ENCODE assay signal across 25 cellular contexts in genomic region chr6:105553174-105553573, GRCh38.
DNase-seq lines count a peak whose midpoint lies in the region; ATAC-seq, FAIRE-seq and TF ChIP-seq lines count a peak whose summit lies in the region.
"Had no signal": no experiment of that assay in that cellular context is flagged by ENCODE, and none has a peak within 500 bp of the region (broad histone marks: within the 10 kb centered on the region; RNA-seq: fewer than 3 reads in every experiment).

No MANE protein-coding gene starts in this region.

- intact Hi-C loops in right lobe of liver (cut with DNase I) (no loop called here), HepG2 (cut with micrococcal nuclease; ENCODE audit: unreplicated experiment) (no loop called here), PC-9 (cut with micrococcal nuclease; ENCODE audit: unreplicated experiment) (no loop called here), upper lobe of right lung (cut with DNase I) (no loop called here)

- H3K9me2 ChIP-seq in PC-9 (ENCODE audit: insufficient read depth): no peaks in the 10 kb centered on the region

- H3K4me2 ChIP-seq in HepG2 (ENCODE audit: low read depth, low read length) (no peak overlapping the region), PC-9 (peak overlapping the region; percentile 17)
- H3K4me2 ChIP-seq: neural progenitor cell had no signal

- no peak overlapping the region for H3K4me3 Mint-ChIP-seq in immature natural killer cell
- H3K4me3 Mint-ChIP-seq: activated CD4-positive, alpha-beta T cell treated with anti-CD3 and anti-CD28 coated beads for 36 hours; CD8-positive, alpha-beta memory T cell; neural progenitor cell; T-helper 17 cell had no signal

- H3K9ac ChIP-seq in HepG2 (ENCODE audit: insufficient read depth, low read depth, low read length): no peak overlapping the region
- H3K9ac ChIP-seq: neural progenitor cell had no signal

- H3K27me3 Mint-ChIP-seq in immature natural killer cell (ENCODE audit: low read depth in 3 of 3): peaks cover 1 to 7% (median 2%) of the 10 kb centered on the region in 3 donors

- peaks cover 0 to 10% (median 4%) of the 10 kb centered on the region in 3 donors for H3K36me3 Mint-ChIP-seq in immature natural killer cell
- H3K36me3 Mint-ChIP-seq: neural progenitor cell had no signal

- no peak for DNase-seq in right lobe of liver
- DNase-seq in HepG2 (ENCODE audit: low spot score): no peak
- DNase-seq in PC-9: peak; percentile 45 to 71
- peak; percentile 87 for DNase-seq in epithelial cell of esophagus (ENCODE audit: low read depth)
- DNase-seq in upper lobe of right lung: no peak
- no peak for DNase-seq in immature natural killer cell
- DNase-seq: activated CD4-positive, alpha-beta T cell treated with anti-CD3 and anti-CD28 coated beads for 36 hours; activated CD8-positive, alpha-beta memory T cell treated with anti-CD3 and anti-CD28 coated beads, Interleukin-2, amount 50 U/mL, for 48 hours; activated naive CD4-positive, alpha-beta T cell; aorta; CD8-positive, alpha-beta memory T cell; EL; gastrocnemius medialis; GOT3; KG1; mesendoderm; NCI-H2029; NCI-H524; stimulated activated CD4-positive, alpha-beta T cell treated with anti-CD3 and anti-CD28 coated beads, Interleukin-2, amount 100 ng/mL, for 24 hours; T-helper 17 cell had no signal

- CTCF ChIA-PET in HepG2 (lab: Yijun Ruan, JAX; ENCODE audit: low intra/inter-chr PET ratio, low total read pairs) (no interaction called here), PC-9 (lab: Charles Lee) (no interaction called here)

- in situ Hi-C loops in HepG2 (cut with HindIII; ENCODE audit: extremely low pct_ligation_motif_present, low pct_unique_long_range_greater_than_20kb): no loop called here

- ATAC-seq in right lobe of liver (peak in 3 of 4 donors; percentile 38 to 54 (median 38)), HepG2 (no peak), upper lobe of right lung (peak; percentile 84), GM21526 (IDR thresholded peaks at IDR 0.05; ENCODE audit: low FRiP score, unreplicated experiment) (no peak), HG03039 (IDR thresholded peaks at IDR 0.05; ENCODE audit: unreplicated experiment) (no peak)
- ATAC-seq: activated CD4-positive, alpha-beta T cell treated with anti-CD3 and anti-CD28 coated beads for 36 hours; gastrocnemius medialis; sciatic nerve; T-helper 17 cell had no signal

- BruUV-seq in HepG2 (replicated peaks; lab: Mats Ljungman, UMichigan) (no TSS peak), PC-9 (replicated peaks; lab: Mats Ljungman, UMichigan) (no TSS peak)

- POLR2A ChIA-PET in HepG2 (lab: Yijun Ruan, JAX) (no interaction called here), PC-9 (lab: Charles Lee; ENCODE audit: unreplicated experiment) (no interaction called here)

- H4K20me1 ChIP-seq in HepG2 (ENCODE audit: insufficient read depth, low read length): no peaks in the 10 kb centered on the region
- H4K20me1 ChIP-seq in PC-9 (ENCODE audit: insufficient read depth): no peaks in the 10 kb centered on the region

- no peak overlapping the region for H3K27ac Mint-ChIP-seq in immature natural killer cell
- H3K27ac Mint-ChIP-seq: activated CD4-positive, alpha-beta T cell treated with anti-CD3 and anti-CD28 coated beads for 36 hours; CD8-positive, alpha-beta memory T cell; neural progenitor cell; T-helper 17 cell had no signal

- no peaks in the 10 kb centered on the region for H3F3A ChIP-seq in PC-9 (ENCODE audit: insufficient read depth, low read depth)

- H3K27me3 ChIP-seq in right lobe of liver: no peaks in the 10 kb centered on the region
- peaks cover 0 to 7% of the 10 kb centered on the region in 2 experiments; a peak in 1 of 5 replicates for H3K27me3 ChIP-seq in HepG2 (ENCODE audit: control insufficient read depth in 1 of 2, insufficient read depth in 2 of 2, low read length in 2 of 2)
- no peaks in the 10 kb centered on the region for H3K27me3 ChIP-seq in PC-9 (ENCODE audit: insufficient read depth, low read depth)
- H3K27me3 ChIP-seq in upper lobe of right lung: no peaks in the 10 kb centered on the region
- H3K27me3 ChIP-seq: gastrocnemius medialis, neural progenitor cell had no signal

- TF ChIP-seq RAD21 in HepG2 (CRISPR knock-in tag; IDR thresholded peaks at IDR 0.05): no peak

- no peak overlapping the region for H3K4me3 ChIP-seq in right lobe of liver
- no peak overlapping the region for H3K4me3 ChIP-seq in HepG2 (replicated peaks in 1 of 3; ENCODE audit: insufficient read depth in 1 of 3, low read depth in 2 of 3, low read length in 3 of 3)
- no peak overlapping the region for H3K4me3 ChIP-seq in PC-9
- no peak overlapping the region for H3K4me3 ChIP-seq in epithelial cell of esophagus (ENCODE audit: low read length)
- H3K4me3 ChIP-seq in upper lobe of right lung: no peak overlapping the region
- H3K4me3 ChIP-seq: gastrocnemius medialis, neural progenitor cell had no signal

- FAIRE-seq in HepG2 (lab: Jason Lieb, UNC): no peak
- FAIRE-seq: endothelial cell of umbilical vein had no signal

- H3K27ac ChIP-seq in right lobe of liver (no peak overlapping the region), HepG2 (ENCODE audit: extremely low read length, insufficient read depth, low read length) (no peak overlapping the region), PC-9 (no peak overlapping the region), upper lobe of right lung (no peak overlapping the region)
- H3K27ac ChIP-seq: gastrocnemius medialis, neural progenitor cell had no signal

- no peak for TF ChIP-seq CTCF in right lobe of liver (IDR thresholded peaks at IDR 0.05)
- no peak for TF ChIP-seq CTCF in HepG2 (CRISPR knock-in tag; IDR thresholded peaks at IDR 0.05)
- no peak for TF ChIP-seq CTCF in PC-9 (conservative IDR thresholded peaks at IDR 0.05)
- TF ChIP-seq CTCF in epithelial cell of esophagus (IDR thresholded peaks at IDR 0.05; ENCODE audit: insufficient read depth, low read depth, low read length, missing control alignments): no peak
- no peak for TF ChIP-seq CTCF in upper lobe of right lung (IDR thresholded peaks at IDR 0.05)

- H3K36me3 ChIP-seq in right lobe of liver: no peaks in the 10 kb centered on the region
- no peaks in the 10 kb centered on the region for H3K36me3 ChIP-seq in HepG2 (replicated peaks in 1 of 2; ENCODE audit: control insufficient read depth in 1 of 2, insufficient read depth in 2 of 2, low read length in 2 of 2)
- no peaks in the 10 kb centered on the region for H3K36me3 ChIP-seq in PC-9 (ENCODE audit: low read depth)
- H3K36me3 ChIP-seq in upper lobe of right lung: no peaks in the 10 kb centered on the region
- H3K36me3 ChIP-seq: gastrocnemius medialis, neural progenitor cell had no signal

- no peaks in the 10 kb centered on the region for H3K79me2 ChIP-seq in HepG2 (ENCODE audit: insufficient read depth, low read length)
- H3K79me2 ChIP-seq in PC-9 (ENCODE audit: low read depth): no peaks in the 10 kb centered on the region

- peaks cover 0 to 8% (median 0%) of the 10 kb centered on the region in 6 donors for H3K9me3 Mint-ChIP-seq in immature natural killer cell
- H3K9me3 Mint-ChIP-seq: neural progenitor cell had no signal

- TF ChIP-seq POLR2A in right lobe of liver (IDR thresholded peaks at IDR 0.05) (no peak), HepG2 (IDR thresholded peaks at IDR 0.05; ENCODE audit: insufficient read depth in 1 of 2, low read depth in 2 of 2, low read length in 2 of 2) (no peak)

- H3K4me1 Mint-ChIP-seq in immature natural killer cell: no peaks in the 10 kb centered on the region
- H3K4me1 Mint-ChIP-seq: activated CD4-positive, alpha-beta T cell treated with anti-CD3 and anti-CD28 coated beads for 36 hours; neural progenitor cell; T-helper 17 cell had no signal

- no peak for TF ChIP-seq EP300 in HepG2 (IDR thresholded peaks at IDR 0.05; ENCODE audit: low read depth in 2 of 2, low read length in 2 of 2)
- no peak for TF ChIP-seq EP300 in HepG2 (CRISPR knock-in tag; IDR thresholded peaks at IDR 0.05; ENCODE audit: borderline replicate concordance)

- 57% methylated on average over 5 of the region's 6 CpGs for WGBS in right lobe of liver (ENCODE audit: insufficient coverage, low coverage, low lambda C conversion rate, missing lambda C conversion rate)
- WGBS in HepG2 (ENCODE audit: low lambda C conversion rate): 9% methylated on average over 4 of the region's 6 CpGs

- H2AFZ ChIP-seq in HepG2 (ENCODE audit: low read length) (no peak overlapping the region), PC-9 (peak overlapping the region; percentile 52; the same call in 1 of the 2 replicates)
- H2AFZ ChIP-seq: neural progenitor cell had no signal

- no peaks in the 10 kb centered on the region for H3K4me1 ChIP-seq in right lobe of liver
- H3K4me1 ChIP-seq in HepG2 (ENCODE audit: insufficient read depth, low read length): no peaks in the 10 kb centered on the region
- peaks cover 13% of the 10 kb centered on the region for H3K4me1 ChIP-seq in PC-9 (replicated peaks; ENCODE audit: insufficient read depth)
- H3K4me1 ChIP-seq in upper lobe of right lung: no peaks in the 10 kb centered on the region
- H3K4me1 ChIP-seq: gastrocnemius medialis, neural progenitor cell had no signal

- H3K9me3 ChIP-seq in right lobe of liver (no peaks in the 10 kb centered on the region), HepG2 (ENCODE audit: low read length) (no peaks in the 10 kb centered on the region), PC-9 (ENCODE audit: insufficient read depth, low read depth) (no peaks in the 10 kb centered on the region), upper lobe of right lung (no peaks in the 10 kb centered on the region)
- H3K9me3 ChIP-seq: gastrocnemius medialis had no signal

TF ChIP-seq in HepG2, 621 proteins besides CTCF, POLR2A, EP300 and RAD21 (continues in another document):
- TF ChIP-seq ZNF296 (CRISPR knock-in tag; conservative IDR thresholded peaks at IDR 0.05) (no peak), DMAP1 (CRISPR knock-in tag; IDR thresholded peaks at IDR 0.05) (no peak), TFDP1 (CRISPR knock-in tag; IDR thresholded peaks at IDR 0.05; ENCODE audit: borderline replicate concordance) (no peak)

Comparison
In these comparisons a context has a peak if more than half of its experiments do, and no peak if none do; other contexts are left out.
1. ATAC-seq: peak in right lobe of liver (3 of 4) and upper lobe of right lung (single experiment); none in HepG2 (single experiment), GM21526 (single experiment) and HG03039 (single experiment).
2. DNase-seq: peak in PC-9 (2 of 2) and epithelial cell of esophagus (single experiment); none in right lobe of liver (0 of 3), HepG2 (single experiment), upper lobe of right lung (single experiment) and immature natural killer cell (0 of 3).